In genomic region chr7:108417926-108418325, GRCh38 we compare ENCODE assay signal across 19 cellular contexts. TPM values are rescaled to one million over a fixed set of nuclear protein-coding genes. Genes with fewer than 3 reads are reported as not detected.
DNase-seq lines count a peak whose midpoint lies in the region; ATAC-seq and TF ChIP-seq lines count a peak whose summit lies in the region.
"Had no signal": no experiment of that assay in that cellular context is flagged by ENCODE, and none has a peak within 500 bp of the region (broad histone marks: within the 10 kb centered on the region; RNA-seq: fewer than 3 reads in every experiment).

No MANE protein-coding gene starts in this region.

- peak; percentile 70 for DNase-seq in LHCN-M2 (ENCODE audit: low read depth)
- peak; percentile 95 for DNase-seq in myocyte (ENCODE audit: low read depth)
- DNase-seq in occipital lobe (lab: John Stamatoyannopoulos, UW) = no peak
- DNase-seq in natural killer cell = no peak
- no peak for DNase-seq in T1000 (lab: John Stamatoyannopoulos, UW)
- no peak for DNase-seq in left ventricle myocardium superior
- DNase-seq: COR-L47, DMS153, GM23248, HCEC 1CT, NCI-H1436, NCI-H2029 treated with DMSO at 0.1 percent for 48 hours, NCI-H2171 treated with DMSO at 0.1 percent for 48 hours, NCI-H446 treated with DMSO at 0.1 percent for 48 hours, NCI-H748 treated with DMSO at 0.1 percent for 48 hours, PC-3, SJCRH30 had no signal

- H3K9me3 ChIP-seq in BLaER1 = 0 out of 2 replicates have a peak, but pooled peaks cover under 1% of the 10 kb centered on the region
- H3K9me3 ChIP-seq: SJCRH30 had no signal

- no peak overlapping the region for H3K4me3 Mint-ChIP-seq in brain
- H3K4me3 Mint-ChIP-seq in natural killer cell = no peak overlapping the region

- no peaks in the 10 kb centered on the region for H3K36me3 ChIP-seq in BLaER1
- H3K36me3 ChIP-seq: SJCRH30 had no signal

- H3K9me3 Mint-ChIP-seq in brain (peaks cover 0 to 9% (median 4%) of the 10 kb centered on the region in 5 experiments), natural killer cell (peaks cover 0 to 5% of the 10 kb centered on the region in 2 donors)

- no peaks in the 10 kb centered on the region for H3K27me3 ChIP-seq in BLaER1
- H3K27me3 ChIP-seq: SJCRH30 had no signal

- intact Hi-C loops in natural killer cell (cut with micrococcal nuclease) = no loop called here
- intact Hi-C loops in left ventricle myocardium superior (cut with micrococcal nuclease) = no loop called here

- no peak overlapping the region for H3K27ac ChIP-seq in BLaER1
- H3K27ac ChIP-seq: GM23248, SJCRH30 had no signal

- H3K4me2 ChIP-seq in BLaER1 = peak overlapping the region; percentile 86

- H3K27ac Mint-ChIP-seq in brain = peak overlapping the region in 4 of 5 experiments; percentile 12 to 85 (median 72)
- H3K27ac Mint-ChIP-seq in natural killer cell = no peak overlapping the region

- H3K4me1 Mint-ChIP-seq in brain (peaks cover 81% of the 10 kb centered on the region), natural killer cell (no peaks in the 10 kb centered on the region)

- ATAC-seq in natural killer cell (no peak), left ventricle myocardium superior (no peak)
- ATAC-seq: PC-3 had no signal

- TF ChIP-seq CTCF in brain (conservative IDR thresholded peaks at IDR 0.05) (no peak), natural killer cell (IDR thresholded peaks at IDR 0.05) (no peak)

- H3K36me3 Mint-ChIP-seq in brain (peaks cover 7% of the 10 kb centered on the region), natural killer cell (no peaks in the 10 kb centered on the region)

- no peak overlapping the region for H3K4me3 ChIP-seq in BLaER1
- H3K4me3 ChIP-seq: GM23248, SJCRH30 had no signal

- H3K9ac ChIP-seq in BLaER1 = no peak overlapping the region
- H3K9ac ChIP-seq: GM23248 had no signal

- H3K27me3 Mint-ChIP-seq in brain (peaks cover 3% of the 10 kb centered on the region), natural killer cell (ENCODE audit: low read depth in 2 of 2) (peaks cover 24 to 56% of the 10 kb centered on the region in 2 donors)

- H3K4me1 ChIP-seq in BLaER1 = peaks cover 90% of the 10 kb centered on the region

- H4K20me1 ChIP-seq in BLaER1 = peaks cover 14% of the 10 kb centered on the region

RNA-seq across cellular contexts. Expression of gene NRCAM, which starts 38.3 kb away (rescaled TPM):
- total RNA-seq in LHCN-M2 (2014; rRNA removed) (6.0 and 8.9 TPM in 2 replicates), myocyte (43.2 and 60.4 TPM in 2 replicates), occipital lobe (112 TPM), natural killer cell (under 1 TPM; 0.27 to 0.95 (median 0.52) TPM), left ventricle myocardium superior (0.62 TPM)
- 1.9 TPM for polyA plus RNA-seq in LHCN-M2 (2012)
- polyA plus RNA-seq in brain (ENCODE audit: insufficient read depth, low read depth, low replicate concordance) = 106 TPM
- 5.1 TPM for polyA plus RNA-seq in myocyte (2012)
- total RNA-seq: PC-3 had no signal

Comparison
In these comparisons a context has a peak if more than half of its experiments do, and no peak if none do; other contexts are left out.
1. DNase-seq: peak in LHCN-M2 (single experiment) and myocyte (single experiment); none in occipital lobe (single experiment), natural killer cell (single experiment), T1000 (single experiment) and left ventricle myocardium superior (single experiment).
2. H3K27ac Mint-ChIP-seq: peak in brain (4 of 5); none in natural killer cell (0 of 2).